In the genomic region with DNA sequence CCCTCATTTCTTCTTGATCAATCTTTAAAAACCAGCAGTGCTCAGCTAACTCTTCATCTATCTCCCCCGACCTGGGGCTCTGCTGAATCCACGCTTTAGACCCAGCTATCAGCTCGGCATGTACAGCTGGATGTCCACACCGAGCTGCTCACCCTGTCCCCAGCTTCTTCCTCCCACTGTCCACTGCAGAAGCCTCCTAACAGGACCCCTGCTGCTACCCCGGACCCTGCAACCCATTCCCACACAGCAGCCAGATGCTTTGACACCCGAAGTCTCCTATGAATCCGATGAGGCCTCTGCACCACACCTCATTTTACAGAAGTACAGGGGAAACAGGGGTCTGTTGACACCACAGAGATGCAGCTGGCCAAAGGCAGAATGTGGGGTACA, we compare ENCODE assay signal across 4 cellular contexts.
TF ChIP-seq lines count a peak whose summit lies in the region.

No MANE protein-coding gene starts in this region.

TF ChIP-seq in SK-N-SH treated with all-trans-retinoic acid at 6 μM for 48 hours, 23 proteins besides CTCF, POLR2A, EP300 and RAD21:
- TF ChIP-seq ZC3H10 (CRISPR knock-in tag; IDR thresholded peaks at IDR 0.05) (no peak), CREB5 (CRISPR knock-in tag; IDR thresholded peaks at IDR 0.05; ENCODE audit: low read depth) (no peak), TCF4 (CRISPR knock-in tag; IDR thresholded peaks at IDR 0.05; ENCODE audit: borderline replicate concordance) (no peak), ZNF8 (CRISPR knock-in tag; IDR thresholded peaks at IDR 0.05) (no peak), SNAI2 (CRISPR knock-in tag; IDR thresholded peaks at IDR 0.05) (no peak), ISL1 (CRISPR knock-in tag; IDR thresholded peaks at IDR 0.05) (no peak), ZFP30 (CRISPR knock-in tag; IDR thresholded peaks at IDR 0.05) (no peak), ESRRG (CRISPR knock-in tag; IDR thresholded peaks at IDR 0.05) (no peak), ZNF565 (CRISPR knock-in tag; conservative IDR thresholded peaks at IDR 0.05; ENCODE audit: low read depth) (no peak), OSR1 (CRISPR knock-in tag; IDR thresholded peaks at IDR 0.05) (no peak), BACH2 (CRISPR knock-in tag; IDR thresholded peaks at IDR 0.05; ENCODE audit: borderline replicate concordance) (no peak), ARNTL (CRISPR knock-in tag; IDR thresholded peaks at IDR 0.05; ENCODE audit: borderline replicate concordance, low read depth) (no peak), TOX (CRISPR knock-in tag; IDR thresholded peaks at IDR 0.05; ENCODE audit: borderline replicate concordance) (no peak)
- TF ChIP-seq, protein P1, sequence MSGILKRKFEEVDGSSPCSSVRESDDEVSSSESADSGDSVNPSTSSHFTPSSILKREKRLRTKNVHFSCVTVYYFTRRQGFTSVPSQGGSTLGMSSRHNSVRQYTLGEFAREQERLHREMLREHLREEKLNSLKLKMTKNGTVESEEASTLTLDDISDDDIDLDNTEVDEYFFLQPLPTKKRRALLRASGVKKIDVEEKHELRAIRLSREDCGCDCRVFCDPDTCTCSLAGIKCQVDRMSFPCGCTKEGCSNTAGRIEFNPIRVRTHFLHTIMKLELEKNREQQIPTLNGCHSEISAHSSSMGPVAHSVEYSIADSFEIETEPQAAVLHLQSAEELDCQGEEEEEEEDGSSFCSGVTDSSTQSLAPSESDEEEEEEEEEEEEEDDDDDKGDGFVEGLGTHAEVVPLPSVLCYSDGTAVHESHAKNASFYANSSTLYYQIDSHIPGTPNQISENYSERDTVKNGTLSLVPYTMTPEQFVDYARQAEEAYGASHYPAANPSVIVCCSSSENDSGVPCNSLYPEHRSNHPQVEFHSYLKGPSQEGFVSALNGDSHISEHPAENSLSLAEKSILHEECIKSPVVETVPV (CRISPR knock-in tag; IDR thresholded peaks at IDR 0.05), result no peak

TF ChIP-seq in SK-N-SH, 30 proteins besides CTCF, POLR2A, EP300 and RAD21:
- TF ChIP-seq TCF12 (IDR thresholded peaks at IDR 0.05) (no peak), MAX (IDR thresholded peaks at IDR 0.05; ENCODE audit: low read depth) (no peak), PBX3 (IDR thresholded peaks at IDR 0.05) (no peak), JUND (IDR thresholded peaks at IDR 0.05) (no peak), ELF1 (IDR thresholded peaks at IDR 0.05) (no peak), FOXM1 (IDR thresholded peaks at IDR 0.05; ENCODE audit: low read depth) (no peak), FOXJ3 (CRISPR knock-in tag; IDR thresholded peaks at IDR 0.05) (no peak), POLR2AphosphoS5 (IDR thresholded peaks at IDR 0.05; ENCODE audit: low read depth, low read length) (no peak), CHD2 (IDR thresholded peaks at IDR 0.05; ENCODE audit: low read length, partially characterized antibody) (no peak), FOSL2 (IDR thresholded peaks at IDR 0.05; ENCODE audit: borderline replicate concordance, low read depth) (no peak)
TF ChIP-seq in SK-N-SH: peak in this region for 0.

TF ChIP-seq in HEK293, 187 proteins besides CTCF, POLR2A, EP300 and RAD21:
- no peak for TF ChIP-seq ZFP3 (tag by site-specific recombination; IDR thresholded peaks at IDR 0.05; ENCODE audit: low read depth)
- peak; percentile 51; the same call in 1 of the 2 replicates for TF ChIP-seq ZNF600 (tag by site-specific recombination; IDR thresholded peaks at IDR 0.05)

TF ChIP-seq in WTC11, 78 proteins besides CTCF, POLR2A, EP300 and RAD21:
- TF ChIP-seq, protein P2, sequence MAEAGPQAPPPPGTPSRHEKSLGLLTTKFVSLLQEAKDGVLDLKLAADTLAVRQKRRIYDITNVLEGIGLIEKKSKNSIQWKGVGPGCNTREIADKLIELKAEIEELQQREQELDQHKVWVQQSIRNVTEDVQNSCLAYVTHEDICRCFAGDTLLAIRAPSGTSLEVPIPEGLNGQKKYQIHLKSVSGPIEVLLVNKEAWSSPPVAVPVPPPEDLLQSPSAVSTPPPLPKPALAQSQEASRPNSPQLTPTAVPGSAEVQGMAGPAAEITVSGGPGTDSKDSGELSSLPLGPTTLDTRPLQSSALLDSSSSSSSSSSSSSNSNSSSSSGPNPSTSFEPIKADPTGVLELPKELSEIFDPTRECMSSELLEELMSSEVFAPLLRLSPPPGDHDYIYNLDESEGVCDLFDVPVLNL (CRISPR knock-in tag; IDR thresholded peaks at IDR 0.05; ENCODE audit: borderline replicate concordance, low read depth), result no peak
- TF ChIP-seq STAT6 (CRISPR knock-in tag; conservative IDR thresholded peaks at IDR 0.05; ENCODE audit: low read depth), result no peak
- no peak for TF ChIP-seq GTF2I (CRISPR knock-in tag; conservative IDR thresholded peaks at IDR 0.05)
- no peak for TF ChIP-seq NR3C1 (CRISPR knock-in tag; conservative IDR thresholded peaks at IDR 0.05; ENCODE audit: low read depth)
- no peak for TF ChIP-seq ZBTB21 (CRISPR knock-in tag; IDR thresholded peaks at IDR 0.05; ENCODE audit: borderline replicate concordance)
- TF ChIP-seq ZNF138 (CRISPR knock-in tag; conservative IDR thresholded peaks at IDR 0.05), result no peak
TF ChIP-seq in WTC11: peak in this region for 0.
